Comparison of ENCODE assay signal across 8 cellular contexts in genomic region chr1:152036316-152037216, GRCh38. TPM values are rescaled to one million over a fixed set of nuclear protein-coding genes. Genes with fewer than 3 reads are reported as not detected.
DNase-seq lines count a peak whose midpoint lies in the region; ATAC-seq and TF ChIP-seq lines count a peak whose summit lies in the region.

TSS of gene S100A11 (minus strand) at chr1:152037004. CDS start at chr1:152036915, 89 bp downstream.

- no peak within 1 kb of the TSS for H3K27ac ChIP-seq in neural progenitor cell

- H3K4me3 Mint-ChIP-seq in neural progenitor cell: peak within 1 kb of the TSS; percentile 84

- H3K9ac ChIP-seq in neural progenitor cell: no peak within 1 kb of the TSS

- no peaks in the 10 kb centered on the region for H3K9me3 Mint-ChIP-seq in neural progenitor cell

- H3K36me3 Mint-ChIP-seq in neural progenitor cell: no peaks in the 10 kb centered on the region

- peak within 1 kb of the TSS; percentile 95 for H3K4me3 ChIP-seq in fibroblast of villous mesenchyme (ENCODE audit: low read depth, low read length)
- peak within 1 kb of the TSS; percentile 45 for H3K4me3 ChIP-seq in neural progenitor cell

- H3K4me1 Mint-ChIP-seq in neural progenitor cell: peaks cover 24% of the 10 kb centered on the region

- no peaks in the 10 kb centered on the region for H3K36me3 ChIP-seq in neural progenitor cell

- H4K20me1 ChIP-seq in neural progenitor cell (ENCODE audit: low read depth): no peaks in the 10 kb centered on the region

- DNase-seq in SIG-M5 treated with dmso at 0.1 percent for 504 hours (lab: John Stamatoyannopoulos, UW; ENCODE audit: unreplicated experiment) (peak; percentile 93), activated gamma-delta T cell (lab: John Stamatoyannopoulos, UW) (peak; percentile 51), fibroblast of villous mesenchyme (ENCODE audit: low read depth) (peak; percentile 94), neural progenitor cell (ENCODE audit: low spot score) (peak; percentile 75)

- peaks cover 14% of the 10 kb centered on the region for H3F3A ChIP-seq in neural progenitor cell (ENCODE audit: low read depth)

- peaks cover 22% of the 10 kb centered on the region for H3K27me3 Mint-ChIP-seq in neural progenitor cell (ENCODE audit: insufficient read depth, low read depth)

- peak within 1 kb of the TSS; percentile 82 for H3K4me2 ChIP-seq in neural progenitor cell

- H3K4me1 ChIP-seq in neural progenitor cell: peaks cover 14% of the 10 kb centered on the region

- H3K79me2 ChIP-seq in neural progenitor cell (ENCODE audit: low read depth): no peaks in the 10 kb centered on the region

- H3K27me3 ChIP-seq in neural progenitor cell: peaks cover 48% of the 10 kb centered on the region

- H3K27ac Mint-ChIP-seq in neural progenitor cell: peak within 1 kb of the TSS; percentile 73

- H2AFZ ChIP-seq in neural progenitor cell (replicated peaks): peak within 1 kb of the TSS; percentile 46

- H3K9me3 ChIP-seq in neural progenitor cell (ENCODE audit: low read depth): no peaks in the 10 kb centered on the region

- no peak for TF ChIP-seq CTCF in fibroblast of villous mesenchyme (IDR thresholded peaks at IDR 0.05; ENCODE audit: insufficient read depth, low read depth, low read length)
- TF ChIP-seq CTCF in neural progenitor cell (IDR thresholded peaks at IDR 0.05): no peak
- no peak for TF ChIP-seq CTCF in subcutaneous adipose tissue (IDR thresholded peaks at IDR 0.05; ENCODE audit: low read depth)

- TF ChIP-seq POLR2A in GM15510 (IDR thresholded peaks at IDR 0.05; ENCODE audit: borderline replicate concordance, extremely low read depth, insufficient read length): peak; percentile 57

- ATAC-seq in HG03175 (IDR thresholded peaks at IDR 0.05; ENCODE audit: unreplicated experiment): peak; percentile 49
- ATAC-seq in HG02970 (IDR thresholded peaks at IDR 0.05; ENCODE audit: low FRiP score, unreplicated experiment): no peak

RNA-seq across cellular contexts. Expression of gene S100A11, which starts in this region (rescaled TPM):
- total RNA-seq in fibroblast of villous mesenchyme (126 and 197 TPM in 2 replicates), neural progenitor cell (ENCODE audit: low replicate concordance) (4.4 and 5.4 TPM in 2 replicates), subcutaneous adipose tissue (100 to 1,000 TPM; 116 to 496 (median 319) TPM)

Comparison
In these comparisons a context has a peak if more than half of its experiments do, and no peak if none do; other contexts are left out.
1. RNA of gene S100A11 (total RNA-seq): 116 to 496 TPM in subcutaneous adipose tissue and 126 to 197 TPM in fibroblast of villous mesenchyme; 4.4 to 5.4 TPM in neural progenitor cell; every median in the first group is over 10 times any median in the second.
2. Peak in every context shown above with its lines, with median percentiles within 50 percentile points of each other: DNase-seq.